Comparison of ENCODE assay signal across 8 cellular contexts in genomic region chr22:35399114-35399677, GRCh38. TPM values are rescaled to one million over a fixed set of nuclear protein-coding genes. Genes with fewer than 3 reads are reported as not detected.
A peak's percentile ranks its signal among the peaks of the same experiment; 100 is the strongest.
DNase-seq lines count a peak whose midpoint lies in the region; ATAC-seq and TF ChIP-seq lines count a peak whose summit lies in the region.

No MANE protein-coding gene starts in this region.

- no peak for TF ChIP-seq CTCF in hepatocyte (IDR thresholded peaks at IDR 0.05; ENCODE audit: poor library complexity)

- H3K36me3 Mint-ChIP-seq in activated CD8-positive, alpha-beta memory T cell treated with anti-CD3 and anti-CD28 coated beads, Interleukin-2, amount 10 ng/mL, durations not matched to agents 7 days and 5 days: peaks cover 35% of the 10 kb centered on the region
- H3K36me3 Mint-ChIP-seq in activated CD4-positive, alpha-beta memory T cell treated with anti-CD3 and anti-CD28 coated beads for 36 hours: peaks cover 42% of the 10 kb centered on the region
- peaks cover 25 to 35% of the 10 kb centered on the region in 2 donors for H3K36me3 Mint-ChIP-seq in stimulated activated naive B cell treated with anti-CD40 and anti-IgM and Interleukin-4, amounts not matched to agents 10 μg/mL and 1 μg/mL and 100 μg/mL, for 72 hours

- no peaks in the 10 kb centered on the region for H3K27me3 ChIP-seq in hepatocyte

- H3K27ac Mint-ChIP-seq in activated CD8-positive, alpha-beta memory T cell treated with anti-CD3 and anti-CD28 coated beads, Interleukin-2, amount 10 ng/mL, durations not matched to agents 7 days and 5 days: peak overlapping the region; percentile 97
- H3K27ac Mint-ChIP-seq in activated CD4-positive, alpha-beta memory T cell treated with anti-CD3 and anti-CD28 coated beads for 36 hours: peak overlapping the region; percentile 97
- H3K27ac Mint-ChIP-seq in stimulated activated naive B cell treated with anti-CD40 and anti-IgM and Interleukin-4, amounts not matched to agents 10 μg/mL and 1 μg/mL and 100 μg/mL, for 72 hours: peak overlapping the region; percentile 100

- H3K4me1 Mint-ChIP-seq in activated CD8-positive, alpha-beta memory T cell treated with anti-CD3 and anti-CD28 coated beads, Interleukin-2, amount 10 ng/mL, durations not matched to agents 7 days and 5 days: peaks cover 45% of the 10 kb centered on the region
- peaks cover 29% of the 10 kb centered on the region for H3K4me1 Mint-ChIP-seq in activated CD4-positive, alpha-beta memory T cell treated with anti-CD3 and anti-CD28 coated beads for 36 hours (ENCODE audit: low read depth)
- H3K4me1 Mint-ChIP-seq in stimulated activated naive B cell treated with anti-CD40 and anti-IgM and Interleukin-4, amounts not matched to agents 10 μg/mL and 1 μg/mL and 100 μg/mL, for 72 hours: peaks cover 22 to 51% of the 10 kb centered on the region in 2 donors

- CTCF ChIA-PET in activated CD8-positive, alpha-beta memory T cell treated with anti-CD3 and anti-CD28 coated beads, Interleukin-2, amount 10 ng/mL, durations not matched to agents 7 days and 5 days (lab: Charles Lee): interaction anchor here (1.3 to 1.7 kb wide), 2 partner anchors 13 to 48 kb away, joined by 4 to 7 read pairs; no protein-coding TSS in a partner anchor
- CTCF ChIA-PET in activated CD4-positive, alpha-beta memory T cell treated with anti-CD3 and anti-CD28 coated beads for 36 hours (lab: Charles Lee): interaction anchor here (0.6 to 2.9 kb wide), 3 partner anchors 31 to 227 kb away, joined by 3 to 7 read pairs (median 4); no protein-coding TSS in a partner anchor

- H3K27ac ChIP-seq in hepatocyte: peak overlapping the region; percentile 53

- ATAC-seq in activated CD8-positive, alpha-beta memory T cell treated with anti-CD3 and anti-CD28 coated beads, Interleukin-2, amount 10 ng/mL, durations not matched to agents 7 days and 5 days: no peak
- no peak for ATAC-seq in stimulated activated naive B cell treated with anti-CD40 and anti-IgM and Interleukin-4, amounts not matched to agents 10 μg/mL and 1 μg/mL and 100 μg/mL, for 72 hours (replicated peaks)

- H4K20me1 ChIP-seq in hepatocyte (ENCODE audit: insufficient read depth, poor library complexity, severe bottlenecking): no peaks in the 10 kb centered on the region

- WGBS in hepatocyte (ENCODE audit: low lambda C conversion rate, missing lambda C conversion rate): 85% methylated on average over 23 of the region's 24 CpGs

- H3K27me3 Mint-ChIP-seq in activated CD8-positive, alpha-beta memory T cell treated with anti-CD3 and anti-CD28 coated beads, Interleukin-2, amount 10 ng/mL, durations not matched to agents 7 days and 5 days: no peaks in the 10 kb centered on the region
- H3K27me3 Mint-ChIP-seq in activated CD4-positive, alpha-beta memory T cell treated with anti-CD3 and anti-CD28 coated beads for 36 hours: no peaks in the 10 kb centered on the region
- H3K27me3 Mint-ChIP-seq in stimulated activated naive B cell treated with anti-CD40 and anti-IgM and Interleukin-4, amounts not matched to agents 10 μg/mL and 1 μg/mL and 100 μg/mL, for 72 hours: no peaks in the 10 kb centered on the region

- no peaks in the 10 kb centered on the region for H3K9me3 Mint-ChIP-seq in activated CD8-positive, alpha-beta memory T cell treated with anti-CD3 and anti-CD28 coated beads, Interleukin-2, amount 10 ng/mL, durations not matched to agents 7 days and 5 days (ENCODE audit: low read depth)
- no peaks in the 10 kb centered on the region for H3K9me3 Mint-ChIP-seq in activated CD4-positive, alpha-beta memory T cell treated with anti-CD3 and anti-CD28 coated beads for 36 hours
- no peaks in the 10 kb centered on the region for H3K9me3 Mint-ChIP-seq in stimulated activated naive B cell treated with anti-CD40 and anti-IgM and Interleukin-4, amounts not matched to agents 10 μg/mL and 1 μg/mL and 100 μg/mL, for 72 hours

- POLR2A ChIA-PET in activated CD4-positive, alpha-beta memory T cell treated with anti-CD3 and anti-CD28 coated beads for 36 hours (lab: Charles Lee): interaction anchor here (0.8 kb wide), 1 partner anchor 47 kb away, joined by 3 read pairs; no protein-coding TSS in a partner anchor

- peak overlapping the region; percentile 97 for H3K4me3 Mint-ChIP-seq in activated CD8-positive, alpha-beta memory T cell treated with anti-CD3 and anti-CD28 coated beads, Interleukin-2, amount 10 ng/mL, durations not matched to agents 7 days and 5 days
- peak overlapping the region; percentile 96 for H3K4me3 Mint-ChIP-seq in activated CD4-positive, alpha-beta memory T cell treated with anti-CD3 and anti-CD28 coated beads for 36 hours
- H3K4me3 Mint-ChIP-seq in stimulated activated naive B cell treated with anti-CD40 and anti-IgM and Interleukin-4, amounts not matched to agents 10 μg/mL and 1 μg/mL and 100 μg/mL, for 72 hours: peak overlapping the region; percentile 93 to 99

- no peaks in the 10 kb centered on the region for H3K9me2 ChIP-seq in hepatocyte (replicated peaks; ENCODE audit: insufficient read depth)

- peak overlapping the region; percentile 85 for H2AFZ ChIP-seq in hepatocyte

- H3K4me2 ChIP-seq in hepatocyte: peak overlapping the region; percentile 72

- intact Hi-C loops in activated CD4-positive, alpha-beta memory T cell treated with anti-CD3 and anti-CD28 coated beads for 36 hours (cut with micrococcal nuclease): no loop called here

- DNase-seq in activated CD8-positive, alpha-beta memory T cell treated with anti-CD3 and anti-CD28 coated beads, Interleukin-2, amount 10 ng/mL, durations not matched to agents 7 days and 5 days: no peak
- DNase-seq in activated CD8-positive, alpha-beta memory T cell treated with anti-CD3 and anti-CD28 coated beads, Interleukin-2, amount 50 U/mL, for 48 hours: no peak
- DNase-seq in activated CD4-positive, alpha-beta memory T cell treated with anti-CD3 and anti-CD28 coated beads for 36 hours: peak; percentile 31
- DNase-seq in hepatocyte (ENCODE audit: low spot score) (no peak), EL (no peak), medulla oblongata (ENCODE audit: extremely low spot score) (no peak), KG1 (lab: John Stamatoyannopoulos, UW) (no peak)
- no peak for DNase-seq in stimulated activated naive B cell treated with anti-CD40 and anti-IgM and Interleukin-4, amounts not matched to agents 10 μg/mL and 1 μg/mL and 100 μg/mL, for 72 hours

- peak overlapping the region; percentile 11 for H3K4me3 ChIP-seq in hepatocyte

- H3K9me3 ChIP-seq in hepatocyte (ENCODE audit: low read depth): no peaks in the 10 kb centered on the region

- H3K79me2 ChIP-seq in hepatocyte: peaks cover 12% of the 10 kb centered on the region

- no peaks in the 10 kb centered on the region for H3K36me3 ChIP-seq in hepatocyte (replicated peaks; ENCODE audit: insufficient read depth, low read depth)

- H3K4me1 ChIP-seq in hepatocyte (ENCODE audit: insufficient read depth): peaks cover 8% of the 10 kb centered on the region

RNA-seq across cellular contexts. Expression of gene MCM5, which starts 0.7 kb away (rescaled TPM):
- 100 to 1,000 TPM; 271 to 329 TPM for total RNA-seq in activated CD8-positive, alpha-beta memory T cell treated with anti-CD3 and anti-CD28 coated beads, Interleukin-2, amount 10 ng/mL, durations not matched to agents 7 days and 5 days
- 100 to 1,000 TPM; 265 to 266 TPM for total RNA-seq in activated CD4-positive, alpha-beta memory T cell treated with anti-CD3 and anti-CD28 coated beads for 36 hours
- total RNA-seq in hepatocyte: 16.0 and 36.1 TPM in 2 replicates
- polyA plus RNA-seq in hepatocyte: 21.7 and 24.4 TPM in 2 replicates

RNA-seq across cellular contexts. Expression of gene HMOX1, which starts 18.3 kb away (rescaled TPM):
- total RNA-seq in activated CD8-positive, alpha-beta memory T cell treated with anti-CD3 and anti-CD28 coated beads, Interleukin-2, amount 10 ng/mL, durations not matched to agents 7 days and 5 days: 1 to 10 TPM in 1 of 2 experiments, under 1 TPM in 1; 0.88 to 6.0 TPM
- total RNA-seq in activated CD4-positive, alpha-beta memory T cell treated with anti-CD3 and anti-CD28 coated beads for 36 hours: 1 to 10 TPM; 2.7 to 2.8 TPM
- total RNA-seq in hepatocyte: 34.8 and 43.8 TPM in 2 replicates
- 51.0 and 58.6 TPM in 2 replicates for polyA plus RNA-seq in hepatocyte
